Comparison of ENCODE assay signal across 14 cellular contexts in genomic region chr6:150639823-150640331, GRCh38. TPM values are rescaled to one million over a fixed set of nuclear protein-coding genes. Genes with fewer than 3 reads are reported as not detected.
DNase-seq lines count a peak whose midpoint lies in the region; ATAC-seq and TF ChIP-seq lines count a peak whose summit lies in the region.
"Had no signal": no experiment of that assay in that cellular context is flagged by ENCODE, and none has a peak within 500 bp of the region (broad histone marks: within the 10 kb centered on the region; RNA-seq: fewer than 3 reads in every experiment).

No MANE protein-coding gene starts in this region.

- H2BK5ac ChIP-seq in mesenchymal stem cell (ENCODE audit: low read depth, low read length, poor library complexity, severe bottlenecking): no peak overlapping the region

- H3K4ac ChIP-seq in mesenchymal stem cell (ENCODE audit: low read depth in 1 of 2, low read length in 2 of 2): no peak overlapping the region

- peaks cover 77% of the 10 kb centered on the region for H3K4me1 ChIP-seq in OCI-LY7 (ENCODE audit: insufficient read depth, low read length, poor library complexity, severe bottlenecking)
- H3K4me1 ChIP-seq in mesenchymal stem cell (ENCODE audit: control insufficient read depth, insufficient read depth, low read depth, low read length): no peaks in the 10 kb centered on the region
- H3K4me1 ChIP-seq in right atrium auricular region: peaks cover 0 to 12% of the 10 kb centered on the region in 2 donors

- POLR2A ChIA-PET in OCI-LY7 (lab: Charles Lee): interaction anchor here (0.6 to 1.7 kb wide), 4 partner anchors 37 to 963 kb away, joined by 3 read pairs; no protein-coding TSS in a partner anchor

- no peak for TF ChIP-seq CTCF in OCI-LY7 (conservative IDR thresholded peaks at IDR 0.05; ENCODE audit: low read length)
- no peak for TF ChIP-seq CTCF in right atrium auricular region (IDR thresholded peaks at IDR 0.05)

- H2BK12ac ChIP-seq in mesenchymal stem cell (ENCODE audit: low read length in 2 of 2): no peak overlapping the region

- no peaks in the 10 kb centered on the region for H3K36me3 ChIP-seq in OCI-LY7 (ENCODE audit: insufficient read depth, low read length)
- H3K36me3 ChIP-seq in mesenchymal stem cell (ENCODE audit: control insufficient read depth in 1 of 2, insufficient read depth in 2 of 2, low read depth in 1 of 2, low read length in 2 of 2): no peaks in the 10 kb centered on the region
- H3K36me3 ChIP-seq in right atrium auricular region: no peaks in the 10 kb centered on the region

- no peaks in the 10 kb centered on the region for H3K79me1 ChIP-seq in mesenchymal stem cell (replicated peaks; ENCODE audit: low read length, poor library complexity, severe bottlenecking)

- H3K18ac ChIP-seq in mesenchymal stem cell (ENCODE audit: low read depth in 1 of 2, low read length in 2 of 2): no peak overlapping the region

- no peak for TF ChIP-seq RAD21 in Ishikawa (IDR thresholded peaks at IDR 0.05; ENCODE audit: low read depth)

- H3K14ac ChIP-seq in mesenchymal stem cell (ENCODE audit: low read length in 2 of 2): no peak overlapping the region

- H2BK15ac ChIP-seq in mesenchymal stem cell (ENCODE audit: low read depth, poor library complexity, severe bottlenecking): no peak overlapping the region

- H2BK120ac ChIP-seq in mesenchymal stem cell (ENCODE audit: low read depth, low read length): no peak overlapping the region

- no peak overlapping the region for H3K27ac ChIP-seq in OCI-LY7 (ENCODE audit: low read depth, low read length, poor library complexity, severe bottlenecking)
- H3K27ac ChIP-seq in mesenchymal stem cell (ENCODE audit: low read length, poor library complexity, severe bottlenecking): no peak overlapping the region
- H3K27ac ChIP-seq in right atrium auricular region: no peak overlapping the region

- H3K9me3 ChIP-seq in OCI-LY7 (ENCODE audit: low read length) (no peaks in the 10 kb centered on the region), mesenchymal stem cell (ENCODE audit: control insufficient read depth, low read length) (no peaks in the 10 kb centered on the region), right atrium auricular region (no peaks in the 10 kb centered on the region)
- H3K9me3 ChIP-seq: SK-N-SH had no signal

- no TSS peak for BruUV-seq in OCI-LY7 (replicated peaks; lab: Mats Ljungman, UMichigan)

- peak overlapping the region; percentile 22 for H4K91ac ChIP-seq in mesenchymal stem cell (ENCODE audit: low read length)

- DNase-seq in DMS 273 treated with DMSO at 0.1 percent for 48 hours (lab: John Stamatoyannopoulos, UW) (peak; percentile 66), OCI-LY7 (ENCODE audit: low spot score) (no peak), mesenchymal stem cell (no peak), NCI-H146 treated with DMSO at 0.1 percent for 48 hours (lab: John Stamatoyannopoulos, UW; ENCODE audit: unreplicated experiment) (no peak), right atrium auricular region (ENCODE audit: low spot score) (no peak)
- DNase-seq: COR-L47, NCI-H1417, NCI-H2029, SHP77, SK-N-SH, T-helper 1 cell had no signal

- peaks cover 5% of the 10 kb centered on the region; the same call in 1 of the 2 replicates for H3K79me2 ChIP-seq in OCI-LY7 (ENCODE audit: insufficient read depth, low read depth, low read length)

- no peak overlapping the region for H3K9ac ChIP-seq in mesenchymal stem cell (ENCODE audit: low read length)
- H3K9ac ChIP-seq: SK-N-SH had no signal

- H3K27me3 ChIP-seq in mesenchymal stem cell (ENCODE audit: control insufficient read depth in 1 of 2, insufficient read depth in 1 of 2, low read length in 2 of 2): no peaks in the 10 kb centered on the region
- H3K27me3 ChIP-seq in right atrium auricular region: no peaks in the 10 kb centered on the region

- CTCF ChIA-PET in OCI-LY7 (lab: Charles Lee; ENCODE audit: unreplicated experiment): interaction anchor here (1.2 kb wide), 1 partner anchor 17 kb away, joined by 3 read pairs; no protein-coding TSS in a partner anchor

- H4K20me1 ChIP-seq in OCI-LY7 (ENCODE audit: insufficient read depth, low read length): no peaks in the 10 kb centered on the region

- H2AFZ ChIP-seq in OCI-LY7 (ENCODE audit: low read length) (no peak overlapping the region; the same call in 1 of the 2 replicates), mesenchymal stem cell (ENCODE audit: low read depth, low read length) (no peak overlapping the region)

- no peaks in the 10 kb centered on the region for H3K9me2 ChIP-seq in OCI-LY7 (ENCODE audit: insufficient read depth, low read length)
- H3K9me2 ChIP-seq: SK-N-SH had no signal

- intact Hi-C loops in OCI-LY7 (cut with micrococcal nuclease; ENCODE audit: unreplicated experiment): no loop called here

- no peak overlapping the region for H4K8ac ChIP-seq in mesenchymal stem cell (ENCODE audit: low read length)

- H3K4me3 ChIP-seq in OCI-LY7 (ENCODE audit: low read depth, low read length, poor library complexity, severe bottlenecking) (no peak overlapping the region), mesenchymal stem cell (ENCODE audit: insufficient read depth in 1 of 2, low read depth in 1 of 2, low read length in 2 of 2) (no peak overlapping the region), right atrium auricular region (no peak overlapping the region)

- no peak for TF ChIP-seq EP300 in Ishikawa (IDR thresholded peaks at IDR 0.05; ENCODE audit: borderline replicate concordance)

- H3K4me2 ChIP-seq in OCI-LY7 (ENCODE audit: low read length) (peak overlapping the region; percentile 90; the same call in 1 of the 2 replicates), mesenchymal stem cell (ENCODE audit: low read length, poor library complexity, severe bottlenecking) (no peak overlapping the region)
- H3K4me2 ChIP-seq: SK-N-SH had no signal

- no peak overlapping the region for H2AK5ac ChIP-seq in mesenchymal stem cell (ENCODE audit: low read length, severe bottlenecking)

- no peak overlapping the region for H3K23ac ChIP-seq in mesenchymal stem cell (ENCODE audit: low read length in 2 of 2)

- no peak for ATAC-seq in HG03108 (IDR thresholded peaks at IDR 0.05; ENCODE audit: unreplicated experiment)
- no peak for ATAC-seq in GM19324 (IDR thresholded peaks at IDR 0.05; ENCODE audit: low FRiP score, unreplicated experiment)

- 87% methylated on average over 7 of the region's 9 CpGs for WGBS in mesenchymal stem cell

TF ChIP-seq in Ishikawa, 13 proteins besides CTCF, POLR2A, EP300 and RAD21:
- TF ChIP-seq ZBTB7A (IDR thresholded peaks at IDR 0.05; ENCODE audit: low read depth) (no peak), CREB1 (IDR thresholded peaks at IDR 0.05; ENCODE audit: low read depth) (no peak), USF1 (IDR thresholded peaks at IDR 0.05) (no peak), TCF12 (IDR thresholded peaks at IDR 0.05; ENCODE audit: low read depth) (no peak), REST (IDR thresholded peaks at IDR 0.05; ENCODE audit: low read depth) (0 out of 2 replicates have a peak, but pooled peaks have one; percentile 30)

RNA-seq across cellular contexts. Expression of gene PLEKHG1, which starts 40.2 kb away (rescaled TPM):
- total RNA-seq in OCI-LY7 (2014; rRNA removed; shearing (Covaris generic)): 13.1 and 19.6 TPM in 2 replicates
- total RNA-seq in OCI-LY7 (2022): 17.9 and 26.3 TPM in 2 replicates
- 0.17 TPM for polyA plus RNA-seq in mesenchymal stem cell (2013, experiment 1 of 2)
- polyA plus RNA-seq in mesenchymal stem cell (2013, experiment 2 of 2): 0.14 TPM
- 10 to 100 TPM; 10.6 to 16.7 TPM for total RNA-seq in right atrium auricular region
